In the genomic region with DNA sequence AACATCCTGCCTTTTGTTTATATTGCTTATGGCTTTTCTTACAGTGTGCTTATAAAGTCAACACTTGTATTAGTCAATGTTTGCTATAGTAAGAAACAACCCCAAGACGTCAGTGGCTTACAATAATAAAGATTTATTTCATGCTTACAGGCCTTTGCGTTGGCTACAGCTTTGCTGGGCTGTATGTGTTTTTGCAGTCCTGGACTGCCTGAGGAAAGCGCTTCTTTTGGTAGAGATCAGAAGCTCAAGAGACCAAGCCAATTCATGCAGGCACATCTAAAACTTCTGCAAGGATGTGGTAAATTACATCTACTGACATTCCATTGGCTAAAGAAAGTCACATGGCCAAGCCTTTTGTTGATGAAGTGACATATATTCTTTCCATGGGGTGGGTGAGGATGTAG, we compare ENCODE assay signal across 1 cellular context.
TF ChIP-seq lines count a peak whose summit lies in the region.

No MANE protein-coding gene starts in this region.

TF ChIP-seq in K562, 482 proteins besides CTCF, POLR2A, EP300 and RAD21:
- no peak for TF ChIP-seq ARID1B (IDR thresholded peaks at IDR 0.05)
- TF ChIP-seq RNF2 (IDR thresholded peaks at IDR 0.05): no peak
- no peak for TF ChIP-seq PRMT5 (CRISPR knock-in tag; IDR thresholded peaks at IDR 0.05)
- TF ChIP-seq TEAD1 (CRISPR knock-in tag; IDR thresholded peaks at IDR 0.05): no peak
- TF ChIP-seq TCF7L2 (IDR thresholded peaks at IDR 0.05; ENCODE audit: low read depth, low read length): no peak
- no peak for TF ChIP-seq MED1 (CRISPR knock-in tag; IDR thresholded peaks at IDR 0.05; ENCODE audit: borderline replicate concordance)
- TF ChIP-seq NR2C1 (IDR thresholded peaks at IDR 0.05): no peak
- TF ChIP-seq NR2C1 (tag; IDR thresholded peaks at IDR 0.05): no peak
- TF ChIP-seq, protein P1, sequence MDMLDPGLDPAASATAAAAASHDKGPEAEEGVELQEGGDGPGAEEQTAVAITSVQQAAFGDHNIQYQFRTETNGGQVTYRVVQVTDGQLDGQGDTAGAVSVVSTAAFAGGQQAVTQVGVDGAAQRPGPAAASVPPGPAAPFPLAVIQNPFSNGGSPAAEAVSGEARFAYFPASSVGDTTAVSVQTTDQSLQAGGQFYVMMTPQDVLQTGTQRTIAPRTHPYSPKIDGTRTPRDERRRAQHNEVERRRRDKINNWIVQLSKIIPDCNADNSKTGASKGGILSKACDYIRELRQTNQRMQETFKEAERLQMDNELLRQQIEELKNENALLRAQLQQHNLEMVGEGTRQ (CRISPR knock-in tag; IDR thresholded peaks at IDR 0.05): peak; percentile 31; the same call in 1 of the 2 replicates
